ENCODE assay signal across 8 cellular contexts in genomic region chr4:95124906-95125504, GRCh38.
DNase-seq lines count a peak whose midpoint lies in the region; ATAC-seq lines count a peak whose summit lies in the region.

No MANE protein-coding gene starts in this region.

- no peaks in the 10 kb centered on the region for H3K36me3 Mint-ChIP-seq in naive thymus-derived CD8-positive, alpha-beta T cell

- H3K27ac Mint-ChIP-seq in naive thymus-derived CD8-positive, alpha-beta T cell: no peak overlapping the region

- ATAC-seq in naive thymus-derived CD8-positive, alpha-beta T cell: no peak
- ATAC-seq in GM21825 (IDR thresholded peaks at IDR 0.05; ENCODE audit: unreplicated experiment): no peak

- POLR2A ChIA-PET in naive thymus-derived CD8-positive, alpha-beta T cell (lab: Charles Lee): no interaction called here

- DNase-seq in NCI-H510A treated with DMSO at 0.1 percent for 48 hours (lab: John Stamatoyannopoulos, UW) (peak; percentile 6), NCI-H510A (lab: John Stamatoyannopoulos, UW) (no peak), NCI-H69 (lab: John Stamatoyannopoulos, UW) (peak; percentile 74), dedifferentiated amniotic fluid mesenchymal stem cell (ENCODE audit: extremely low spot score) (peak; percentile 74), middle frontal gyrus (ENCODE audit: extremely low spot score, low spot score) (peak; percentile 18), AML-193 (lab: John Stamatoyannopoulos, UW) (no peak)
- no peak for DNase-seq in naive thymus-derived CD8-positive, alpha-beta T cell

- H3K9me3 Mint-ChIP-seq in naive thymus-derived CD8-positive, alpha-beta T cell: no peaks in the 10 kb centered on the region

- peaks cover 0 to 1% (median 0%) of the 10 kb centered on the region in 5 donors for H3K27me3 Mint-ChIP-seq in naive thymus-derived CD8-positive, alpha-beta T cell

- H3K4me1 Mint-ChIP-seq in naive thymus-derived CD8-positive, alpha-beta T cell: peaks cover 0 to 2% (median 0%) of the 10 kb centered on the region in 4 donors

- H3K4me3 Mint-ChIP-seq in naive thymus-derived CD8-positive, alpha-beta T cell: no peak overlapping the region

Comparison
In these comparisons a context has a peak if more than half of its experiments do, and no peak if none do; other contexts are left out.
1. DNase-seq: peak in NCI-H510A treated with DMSO at 0.1 percent for 48 hours (single experiment), NCI-H69 (single experiment), dedifferentiated amniotic fluid mesenchymal stem cell (single experiment) and middle frontal gyrus (single experiment); none in NCI-H510A (single experiment), naive thymus-derived CD8-positive, alpha-beta T cell (0 of 10) and AML-193 (0 of 2).